Comparison of ENCODE assay signal across 16 cellular contexts in the genomic region with DNA sequence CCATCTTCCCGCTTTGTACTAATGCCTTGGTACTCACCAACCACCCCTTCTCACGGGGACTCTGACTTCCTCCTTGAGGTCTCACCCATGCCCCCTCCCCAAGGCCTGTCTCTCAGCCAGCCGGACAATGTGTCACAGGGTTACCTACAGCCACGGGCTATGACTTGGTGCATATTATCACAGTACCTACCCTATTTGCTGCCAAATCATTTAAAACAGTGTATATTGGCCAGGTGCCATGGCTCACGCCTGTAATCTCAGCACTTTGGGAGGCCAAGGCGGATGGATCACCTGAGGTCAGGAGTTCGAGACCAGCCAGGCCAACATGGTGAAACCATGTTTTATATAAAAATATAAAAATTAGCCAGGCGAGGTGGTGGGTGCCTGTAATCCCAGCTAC.
DNase-seq lines count a peak whose midpoint lies in the region; ATAC-seq, FAIRE-seq and TF ChIP-seq lines count a peak whose summit lies in the region.
"Had no signal": no experiment of that assay in that cellular context is flagged by ENCODE, and none has a peak within 500 bp of the region (broad histone marks: within the 10 kb centered on the region; RNA-seq: fewer than 3 reads in every experiment).

No MANE protein-coding gene starts in this region.

- CTCF ChIA-PET in K562 (lab: Yijun Ruan, JAX; ENCODE audit: low intra/inter-chr PET ratio) = no interaction called here

- TF ChIP-seq POLR2A in K562 (conservative IDR thresholded peaks at IDR 0.05) = no peak

- no peak overlapping the region for H3K4me2 ChIP-seq in K562 (ENCODE audit: insufficient read depth, low read length)
- H3K4me2 ChIP-seq: GM23338 had no signal

- H3K36me3 ChIP-seq in K562 (ENCODE audit: control insufficient read depth, insufficient read depth, low read length) (no peaks in the 10 kb centered on the region), pancreas (no peaks in the 10 kb centered on the region)

- FAIRE-seq in K562 (lab: Jason Lieb, UNC) = no peak
- no peak for FAIRE-seq in pancreas (lab: Jason Lieb, UNC)
- FAIRE-seq: D721Med, GM12878 had no signal

- intact Hi-C loops in K562 (cut with micrococcal nuclease) = no loop called here
- intact Hi-C loops in pancreas (cut with DNase I) = no loop called here

- H3K4me1 ChIP-seq in K562 (replicated peaks in 1 of 2; ENCODE audit: control insufficient read depth in 2 of 2, insufficient read depth in 2 of 2, low read length in 2 of 2) (peaks cover 0 to 18% of the 10 kb centered on the region in 2 experiments; a peak in 2 of 5 replicates), pancreas (no peaks in the 10 kb centered on the region)

- no peaks in the 10 kb centered on the region for H4K20me1 ChIP-seq in K562 (replicated peaks; ENCODE audit: control insufficient read depth, insufficient read depth, low read length)

- no peak for ATAC-seq in K562
- peak in 3 of 4 donors; percentile 37 to 78 (median 49) for ATAC-seq in pancreas
- ATAC-seq in GM18520 (IDR thresholded peaks at IDR 0.05; ENCODE audit: unreplicated experiment) = no peak
- ATAC-seq: GM12878, GM23338, HCT116 had no signal

- no peaks in the 10 kb centered on the region for H3K9me3 ChIP-seq in K562 (replicated peaks; ENCODE audit: control insufficient read depth, insufficient read depth, low read depth, low read length)
- no peaks in the 10 kb centered on the region for H3K9me3 ChIP-seq in pancreas

- POLR2A ChIA-PET in K562 (lab: Yijun Ruan, JAX) = no interaction called here

- H3K27ac ChIP-seq in K562 (ENCODE audit: extremely low read depth, low read depth, low read length) (no peak overlapping the region), pancreas (no peak overlapping the region)

- DNase-seq in NCI-H69 (lab: John Stamatoyannopoulos, UW) (peak; percentile 57), K562 (ENCODE audit: extremely low read depth in 1 of 4, low spot score in 3 of 4) (no peak), pancreas (peak in 2 of 6 donors; percentile 25 to 34), DMS 273 treated with DMSO at 0.1 percent for 48 hours (lab: John Stamatoyannopoulos, UW) (no peak)
- no peak for DNase-seq in stimulated activated CD4-positive, alpha-beta T cell treated with anti-CD3 and anti-CD28 coated beads, Interleukin-2, amount 100 ng/mL, for 24 hours
- DNase-seq: C1 segment of cervical spinal cord; CD4-positive, alpha-beta memory T cell; COR-L47; DMS53; DMS79 treated with DMSO at 0.1 percent for 48 hours; H9 had no signal

- H3K79me2 ChIP-seq in K562 (ENCODE audit: control insufficient read depth, insufficient read depth, low read length) = no peaks in the 10 kb centered on the region

- no peaks in the 10 kb centered on the region for H3K9me1 ChIP-seq in K562 (ENCODE audit: control insufficient read depth, insufficient read depth, low read length)

- no peak for TF ChIP-seq RAD21 in K562 (CRISPR knock-in tag; conservative IDR thresholded peaks at IDR 0.05 in 1 of 2, IDR thresholded peaks at IDR 0.05 in 1 of 2)

- no TSS peak for BruUV-seq in K562 (replicated peaks; lab: Mats Ljungman, UMichigan)

- in situ Hi-C loops in K562 (cut with MboI) = no loop called here

- H2AFZ ChIP-seq in K562 (ENCODE audit: low read depth, low read length) = no peak overlapping the region
- H2AFZ ChIP-seq: GM23338 had no signal

- no peak for TF ChIP-seq EP300 in K562 (IDR thresholded peaks at IDR 0.05; ENCODE audit: low read length)

- no peaks in the 10 kb centered on the region for H3K27me3 ChIP-seq in K562 (ENCODE audit: control insufficient read depth in 2 of 2, insufficient read depth in 2 of 2, low read length in 2 of 2)
- no peaks in the 10 kb centered on the region for H3K27me3 ChIP-seq in pancreas

- 69% methylated on average over 8 of the region's 8 CpGs for WGBS in K562 (ENCODE audit: insufficient coverage, low coverage, missing lambda C conversion rate)
- 45 to 56% methylated on average over 8 of the region's 8 CpGs for WGBS in pancreas, 2 donors

- no peak overlapping the region for H3K9ac ChIP-seq in K562 (ENCODE audit: insufficient read depth in 1 of 2, low read depth in 2 of 2, low read length in 2 of 2)

- TF ChIP-seq CTCF in K562 (IDR thresholded peaks at IDR 0.05 in 2 of 3, conservative IDR thresholded peaks at IDR 0.05 in 1 of 3; ENCODE audit: insufficient read depth in 2 of 3, low read depth in 1 of 3, low read length in 3 of 3) = no peak
- TF ChIP-seq CTCF in pancreas (IDR thresholded peaks at IDR 0.05) = no peak

- H3K4me3 ChIP-seq in K562 (no peak overlapping the region), pancreas (no peak overlapping the region)
- H3K4me3 ChIP-seq: GM12878, GM23338 had no signal

TF ChIP-seq in K562, 482 proteins besides CTCF, POLR2A, EP300 and RAD21:
- TF ChIP-seq, protein P1, sequence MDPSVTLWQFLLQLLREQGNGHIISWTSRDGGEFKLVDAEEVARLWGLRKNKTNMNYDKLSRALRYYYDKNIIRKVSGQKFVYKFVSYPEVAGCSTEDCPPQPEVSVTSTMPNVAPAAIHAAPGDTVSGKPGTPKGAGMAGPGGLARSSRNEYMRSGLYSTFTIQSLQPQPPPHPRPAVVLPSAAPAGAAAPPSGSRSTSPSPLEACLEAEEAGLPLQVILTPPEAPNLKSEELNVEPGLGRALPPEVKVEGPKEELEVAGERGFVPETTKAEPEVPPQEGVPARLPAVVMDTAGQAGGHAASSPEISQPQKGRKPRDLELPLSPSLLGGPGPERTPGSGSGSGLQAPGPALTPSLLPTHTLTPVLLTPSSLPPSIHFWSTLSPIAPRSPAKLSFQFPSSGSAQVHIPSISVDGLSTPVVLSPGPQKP (CRISPR knock-in tag; IDR thresholded peaks at IDR 0.05) = no peak
- TF ChIP-seq ZNF140 (CRISPR knock-in tag; IDR thresholded peaks at IDR 0.05) (no peak), ASH1L (IDR thresholded peaks at IDR 0.05; ENCODE audit: borderline replicate concordance, low read depth, partially characterized antibody) (no peak), NFIC (IDR thresholded peaks at IDR 0.05) (peak; percentile 77), RUNX1 (IDR thresholded peaks at IDR 0.05; ENCODE audit: low read depth) (no peak)
- TF ChIP-seq, protein P2, sequence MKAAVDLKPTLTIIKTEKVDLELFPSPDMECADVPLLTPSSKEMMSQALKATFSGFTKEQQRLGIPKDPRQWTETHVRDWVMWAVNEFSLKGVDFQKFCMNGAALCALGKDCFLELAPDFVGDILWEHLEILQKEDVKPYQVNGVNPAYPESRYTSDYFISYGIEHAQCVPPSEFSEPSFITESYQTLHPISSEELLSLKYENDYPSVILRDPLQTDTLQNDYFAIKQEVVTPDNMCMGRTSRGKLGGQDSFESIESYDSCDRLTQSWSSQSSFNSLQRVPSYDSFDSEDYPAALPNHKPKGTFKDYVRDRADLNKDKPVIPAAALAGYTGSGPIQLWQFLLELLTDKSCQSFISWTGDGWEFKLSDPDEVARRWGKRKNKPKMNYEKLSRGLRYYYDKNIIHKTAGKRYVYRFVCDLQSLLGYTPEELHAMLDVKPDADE (conservative IDR thresholded peaks at IDR 0.05; ENCODE audit: control insufficient read depth, low read depth, low read length) = no peak
- TF ChIP-seq, protein P3, sequence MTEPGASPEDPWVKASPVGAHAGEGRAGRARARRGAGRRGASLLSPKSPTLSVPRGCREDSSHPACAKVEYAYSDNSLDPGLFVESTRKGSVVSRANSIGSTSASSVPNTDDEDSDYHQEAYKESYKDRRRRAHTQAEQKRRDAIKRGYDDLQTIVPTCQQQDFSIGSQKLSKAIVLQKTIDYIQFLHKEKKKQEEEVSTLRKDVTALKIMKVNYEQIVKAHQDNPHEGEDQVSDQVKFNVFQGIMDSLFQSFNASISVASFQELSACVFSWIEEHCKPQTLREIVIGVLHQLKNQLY (CRISPR knock-in tag; conservative IDR thresholded peaks at IDR 0.05) = no peak

Comparison
In these comparisons a context has a peak if more than half of its experiments do, and no peak if none do; other contexts are left out.
1. ATAC-seq: peak in pancreas (3 of 4); none in K562 (single experiment) and GM18520 (single experiment).